1 cellular context compared by ENCODE assay signal in genomic region chr13:53694814-53695533, GRCh38.
TF ChIP-seq lines count a peak whose summit lies in the region.

No MANE protein-coding gene starts in this region.

TF ChIP-seq in GM23338, 12 proteins besides CTCF, POLR2A, EP300 and RAD21 (continued from another document):
- TF ChIP-seq REST (IDR thresholded peaks at IDR 0.05; ENCODE audit: unreplicated experiment) (no peak), EZH2 (IDR thresholded peaks at IDR 0.05; ENCODE audit: low read depth, unreplicated experiment) (no peak), CREB1 (CRISPR knock-in tag; IDR thresholded peaks at IDR 0.05; ENCODE audit: low read depth) (no peak)
